8 cellular contexts compared by ENCODE assay signal in genomic region chr7:151231964-151232271, GRCh38. TPM values are rescaled to one million over a fixed set of nuclear protein-coding genes. Genes with fewer than 3 reads are reported as not detected.
DNase-seq lines count a peak whose midpoint lies in the region; ATAC-seq and TF ChIP-seq lines count a peak whose summit lies in the region.

No MANE protein-coding gene starts in this region.

- intact Hi-C loops in posterior vena cava (cut with DNase I): no loop called here

- in situ Hi-C loops in KBM-7 (cut with MboI; ENCODE audit: low pct_unique_long_range_greater_than_20kb, low sequenced_read_pairs): no loop called here

- H3K27ac Mint-ChIP-seq in activated CD4-positive, alpha-beta T cell treated with anti-CD3 and anti-CD28 coated beads, Interleukin-2, amount 10 ng/mL, durations not matched to agents 7 days and 5 days: peak overlapping the region; percentile 91
- H3K27ac Mint-ChIP-seq in activated naive CD8-positive, alpha-beta T cell treated with anti-CD3 and anti-CD28 coated beads, Interleukin-2, amount 10 ng/mL, durations not matched to agents 7 days and 5 days: peak overlapping the region; percentile 83

- CTCF ChIA-PET in activated CD4-positive, alpha-beta T cell treated with anti-CD3 and anti-CD28 coated beads, Interleukin-2, amount 10 ng/mL, durations not matched to agents 7 days and 5 days (lab: Charles Lee): interaction anchor here (4.1 kb wide), 1 partner anchor 11 kb away, joined by 32 read pairs; no protein-coding TSS in a partner anchor

- no peak for TF ChIP-seq CTCF in thoracic aorta (IDR thresholded peaks at IDR 0.05)

- H3K9me3 ChIP-seq in thoracic aorta: no peaks in the 10 kb centered on the region

- H3K27ac ChIP-seq in layer of hippocampus (ENCODE audit: low read depth, low read length): peak overlapping the region; percentile 88
- peak overlapping the region; percentile 90 to 93 for H3K27ac ChIP-seq in thoracic aorta

- POLR2A ChIA-PET in activated CD4-positive, alpha-beta T cell treated with anti-CD3 and anti-CD28 coated beads, Interleukin-2, amount 10 ng/mL, durations not matched to agents 7 days and 5 days (lab: Charles Lee): no interaction called here
- POLR2A ChIA-PET in activated naive CD8-positive, alpha-beta T cell treated with anti-CD3 and anti-CD28 coated beads, Interleukin-2, amount 10 ng/mL, durations not matched to agents 7 days and 5 days (lab: Charles Lee): interaction anchor here (0.6 to 3.6 kb wide), 8 partner anchors 8 to 109 kb away, joined by 3 to 39 read pairs (median 4); partner anchors contain the start of gene NUB1

- H3K36me3 ChIP-seq in thoracic aorta: peaks cover 19% of the 10 kb centered on the region

- H3K27me3 ChIP-seq in layer of hippocampus (ENCODE audit: control insufficient read depth, insufficient read depth, low read length) (no peaks in the 10 kb centered on the region), thoracic aorta (replicated peaks; ENCODE audit: insufficient read depth) (no peaks in the 10 kb centered on the region)

- peaks cover 15% of the 10 kb centered on the region for H3K36me3 Mint-ChIP-seq in activated CD4-positive, alpha-beta T cell treated with anti-CD3 and anti-CD28 coated beads, Interleukin-2, amount 10 ng/mL, durations not matched to agents 7 days and 5 days (ENCODE audit: low read depth)
- peaks cover 2% of the 10 kb centered on the region for H3K36me3 Mint-ChIP-seq in activated naive CD8-positive, alpha-beta T cell treated with anti-CD3 and anti-CD28 coated beads, Interleukin-2, amount 10 ng/mL, durations not matched to agents 7 days and 5 days

- H3K4me1 Mint-ChIP-seq in activated CD4-positive, alpha-beta T cell treated with anti-CD3 and anti-CD28 coated beads, Interleukin-2, amount 10 ng/mL, durations not matched to agents 7 days and 5 days: peaks cover 40% of the 10 kb centered on the region
- peaks cover 22% of the 10 kb centered on the region for H3K4me1 Mint-ChIP-seq in activated naive CD8-positive, alpha-beta T cell treated with anti-CD3 and anti-CD28 coated beads, Interleukin-2, amount 10 ng/mL, durations not matched to agents 7 days and 5 days

- H3K4me1 ChIP-seq in thoracic aorta (ENCODE audit: control insufficient read depth in 1 of 2, low read depth in 2 of 2): peaks cover 12 to 34% of the 10 kb centered on the region in 2 donors

- H3K9me3 Mint-ChIP-seq in activated CD4-positive, alpha-beta T cell treated with anti-CD3 and anti-CD28 coated beads, Interleukin-2, amount 10 ng/mL, durations not matched to agents 7 days and 5 days: no peaks in the 10 kb centered on the region
- no peaks in the 10 kb centered on the region for H3K9me3 Mint-ChIP-seq in activated naive CD8-positive, alpha-beta T cell treated with anti-CD3 and anti-CD28 coated beads, Interleukin-2, amount 10 ng/mL, durations not matched to agents 7 days and 5 days

- DNase-seq in activated CD4-positive, alpha-beta T cell treated with anti-CD3 and anti-CD28 coated beads, Interleukin-2, amount 10 ng/mL, durations not matched to agents 7 days and 5 days: no peak
- DNase-seq in activated CD4-positive, alpha-beta T cell treated with anti-CD3 and anti-CD28 coated beads for 1 hour: no peak
- no peak for DNase-seq in activated naive CD8-positive, alpha-beta T cell treated with anti-CD3 and anti-CD28 coated beads, Interleukin-2, amount 10 ng/mL, durations not matched to agents 7 days and 5 days
- DNase-seq in thoracic aorta (ENCODE audit: low spot score): no peak
- DNase-seq in KBM-7: no peak
- DNase-seq in posterior vena cava (ENCODE audit: low spot score): no peak
- no peak for DNase-seq in hippocampal formation (lab: John Stamatoyannopoulos, UW)

- no peaks in the 10 kb centered on the region for H3K27me3 Mint-ChIP-seq in activated CD4-positive, alpha-beta T cell treated with anti-CD3 and anti-CD28 coated beads, Interleukin-2, amount 10 ng/mL, durations not matched to agents 7 days and 5 days
- H3K27me3 Mint-ChIP-seq in activated naive CD8-positive, alpha-beta T cell treated with anti-CD3 and anti-CD28 coated beads, Interleukin-2, amount 10 ng/mL, durations not matched to agents 7 days and 5 days: peaks cover 6% of the 10 kb centered on the region

- peak overlapping the region; percentile 99 for H3K4me3 Mint-ChIP-seq in activated CD4-positive, alpha-beta T cell treated with anti-CD3 and anti-CD28 coated beads, Interleukin-2, amount 10 ng/mL, durations not matched to agents 7 days and 5 days
- H3K4me3 Mint-ChIP-seq in activated naive CD8-positive, alpha-beta T cell treated with anti-CD3 and anti-CD28 coated beads, Interleukin-2, amount 10 ng/mL, durations not matched to agents 7 days and 5 days: peak overlapping the region; percentile 99

- no peak for ATAC-seq in activated naive CD8-positive, alpha-beta T cell treated with anti-CD3 and anti-CD28 coated beads, Interleukin-2, amount 10 ng/mL, durations not matched to agents 7 days and 5 days (ENCODE audit: low read depth)
- peak; percentile 2 for ATAC-seq in thoracic aorta (ENCODE audit: insufficient number of reproducible peaks, low FRiP score, low read depth)

- H3K4me3 ChIP-seq in thoracic aorta: peak overlapping the region; percentile 95

RNA-seq across cellular contexts. Expression of gene CHPF2, which starts 0.4 kb away (rescaled TPM):
- total RNA-seq in activated CD4-positive, alpha-beta T cell treated with anti-CD3 and anti-CD28 coated beads, Interleukin-2, amount 10 ng/mL, durations not matched to agents 7 days and 5 days: 10 to 100 TPM; 40.7 to 42.3 TPM
- total RNA-seq in activated naive CD8-positive, alpha-beta T cell treated with anti-CD3 and anti-CD28 coated beads, Interleukin-2, amount 10 ng/mL, durations not matched to agents 7 days and 5 days: 10 to 100 TPM; 44.3 to 48.4 TPM
- 10 to 100 TPM; 78.9 to 85.3 TPM for total RNA-seq in thoracic aorta
- total RNA-seq in posterior vena cava: 10 to 100 TPM; 37.5 to 40.7 TPM

RNA-seq across cellular contexts. Expression of gene ABCF2, which starts 4.9 kb away (rescaled TPM):
- 10 to 100 TPM; 31.7 to 34.3 TPM for total RNA-seq in activated CD4-positive, alpha-beta T cell treated with anti-CD3 and anti-CD28 coated beads, Interleukin-2, amount 10 ng/mL, durations not matched to agents 7 days and 5 days
- total RNA-seq in activated naive CD8-positive, alpha-beta T cell treated with anti-CD3 and anti-CD28 coated beads, Interleukin-2, amount 10 ng/mL, durations not matched to agents 7 days and 5 days: 10 to 100 TPM; 29.5 to 31.2 TPM
- 10 to 100 TPM; 25.3 to 44.1 TPM for total RNA-seq in thoracic aorta
- total RNA-seq in posterior vena cava: 10 to 100 TPM; 24.4 to 27.4 TPM

RNA-seq across cellular contexts. Expression of gene SMARCD3, which starts 16.6 kb away (rescaled TPM):
- total RNA-seq in activated CD4-positive, alpha-beta T cell treated with anti-CD3 and anti-CD28 coated beads, Interleukin-2, amount 10 ng/mL, durations not matched to agents 7 days and 5 days: 1 to 10 TPM; 2.0 to 2.5 TPM
- total RNA-seq in activated naive CD8-positive, alpha-beta T cell treated with anti-CD3 and anti-CD28 coated beads, Interleukin-2, amount 10 ng/mL, durations not matched to agents 7 days and 5 days: 10 to 100 TPM in 1 of 2 experiments, 1 to 10 TPM in 1; 7.8 to 12.6 TPM
- total RNA-seq in thoracic aorta (100 to 1,000 TPM in 1 of 2 donors, 10 to 100 TPM in 1; 51.1 to 110 TPM), posterior vena cava (10 to 100 TPM; 45.8 to 68.4 TPM)

RNA-seq across cellular contexts. Expression of gene H2BK1, which starts 21.6 kb away (rescaled TPM):
- not detected for total RNA-seq in activated CD4-positive, alpha-beta T cell treated with anti-CD3 and anti-CD28 coated beads, Interleukin-2, amount 10 ng/mL, durations not matched to agents 7 days and 5 days
- 1 to 10 TPM; 1.6 to 2.2 TPM for total RNA-seq in activated naive CD8-positive, alpha-beta T cell treated with anti-CD3 and anti-CD28 coated beads, Interleukin-2, amount 10 ng/mL, durations not matched to agents 7 days and 5 days
- total RNA-seq in thoracic aorta (not detected), posterior vena cava (1 to 10 TPM in 1 of 2 donors, not detected in 1; 1.1 TPM)

RNA-seq across cellular contexts. Expression of gene ASB10, which starts 44.9 kb away (rescaled TPM):
- total RNA-seq in activated CD4-positive, alpha-beta T cell treated with anti-CD3 and anti-CD28 coated beads, Interleukin-2, amount 10 ng/mL, durations not matched to agents 7 days and 5 days: not detected
- not detected for total RNA-seq in activated naive CD8-positive, alpha-beta T cell treated with anti-CD3 and anti-CD28 coated beads, Interleukin-2, amount 10 ng/mL, durations not matched to agents 7 days and 5 days
- total RNA-seq in thoracic aorta: not detected
- not detected for total RNA-seq in posterior vena cava
